In the genomic region with DNA sequence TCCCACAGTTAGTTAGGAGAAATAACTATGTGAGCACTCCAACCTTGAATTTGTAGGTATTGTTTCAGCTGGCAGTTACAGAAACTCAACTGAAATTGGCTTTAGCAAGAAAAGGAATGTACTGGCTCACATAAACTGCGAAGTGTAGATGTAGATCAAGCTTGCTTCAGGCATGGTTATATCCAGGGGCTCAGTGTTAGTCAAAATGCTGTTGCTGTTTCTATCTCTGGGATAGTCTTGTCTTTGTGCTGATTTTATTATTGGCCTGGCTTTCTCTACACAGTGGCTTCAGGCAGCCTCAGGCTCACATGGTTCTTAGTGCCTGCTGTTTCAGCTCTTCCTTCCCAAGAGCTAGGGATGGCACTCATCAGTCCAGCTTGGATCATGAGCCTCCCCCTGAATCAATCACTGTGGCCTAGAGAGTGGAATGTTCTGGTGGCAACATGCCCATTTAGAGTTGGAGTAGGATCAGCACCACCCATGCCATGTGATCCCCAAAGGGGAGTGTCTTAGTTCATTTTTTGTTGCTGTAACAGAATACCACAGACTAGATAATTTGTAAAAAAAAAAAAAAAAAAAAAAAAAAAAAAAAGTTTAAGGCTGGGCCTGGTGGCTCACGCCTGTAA, we compare ENCODE assay signal across 30 cellular contexts.
DNase-seq lines count a peak whose midpoint lies in the region; ATAC-seq and TF ChIP-seq lines count a peak whose summit lies in the region.
"Had no signal": no experiment of that assay in that cellular context is flagged by ENCODE, and none has a peak within 500 bp of the region (broad histone marks: within the 10 kb centered on the region; RNA-seq: fewer than 3 reads in every experiment).

No MANE protein-coding gene starts in this region.

- H3K18ac ChIP-seq in mesenchymal stem cell (ENCODE audit: low read depth in 1 of 2, low read length in 2 of 2) = no peak overlapping the region

- no peak overlapping the region for H4K8ac ChIP-seq in mesenchymal stem cell (ENCODE audit: low read length)

- no peak overlapping the region for H3K14ac ChIP-seq in mesenchymal stem cell (ENCODE audit: low read length in 2 of 2)

- TF ChIP-seq CTCF in HFFc6 (IDR thresholded peaks at IDR 0.05) (no peak), RWPE2 (IDR thresholded peaks at IDR 0.05; ENCODE audit: poor library complexity, severe bottlenecking) (no peak), retinal pigment epithelial cell (conservative IDR thresholded peaks at IDR 0.05; ENCODE audit: low read depth, low read length) (no peak), esophagus muscularis mucosa (IDR thresholded peaks at IDR 0.05) (no peak)

- H3K9me3 ChIP-seq in RWPE2 (ENCODE audit: severe bottlenecking) (no peaks in the 10 kb centered on the region), mesenchymal stem cell (ENCODE audit: control insufficient read depth, low read length) (no peaks in the 10 kb centered on the region), esophagus muscularis mucosa (no peaks in the 10 kb centered on the region)
- H3K9me3 ChIP-seq: heart left ventricle, psoas muscle, upper lobe of left lung had no signal

- no peaks in the 10 kb centered on the region for H3K4me1 Mint-ChIP-seq in HFFc6 (ENCODE audit: low read depth)
- H3K4me1 Mint-ChIP-seq: activated naive CD8-positive, alpha-beta T cell treated with anti-CD3 and anti-CD28 coated beads for 36 hours had no signal

- H3K27ac ChIP-seq in RWPE2 (ENCODE audit: poor library complexity, severe bottlenecking) (no peak overlapping the region), mesenchymal stem cell (ENCODE audit: low read length, poor library complexity, severe bottlenecking) (no peak overlapping the region), esophagus muscularis mucosa (replicated peaks in 1 of 4) (no peak overlapping the region)
- H3K27ac ChIP-seq: heart left ventricle, psoas muscle, upper lobe of left lung, VCaP had no signal

- WGBS in mesenchymal stem cell = 80% methylated on average over 2 of the region's 2 CpGs
- WGBS in esophagus muscularis mucosa = 71% methylated on average over 2 of the region's 2 CpGs

- H3K4me3 ChIP-seq in RWPE2 (ENCODE audit: severe bottlenecking) (no peak overlapping the region), retinal pigment epithelial cell (ENCODE audit: low read length) (no peak overlapping the region), mesenchymal stem cell (ENCODE audit: insufficient read depth in 1 of 2, low read depth in 1 of 2, low read length in 2 of 2) (no peak overlapping the region), esophagus muscularis mucosa (no peak overlapping the region)
- H3K4me3 ChIP-seq: GM12878, heart left ventricle, psoas muscle, upper lobe of left lung had no signal

- H3K4me2 ChIP-seq in mesenchymal stem cell (ENCODE audit: low read length, poor library complexity, severe bottlenecking) = no peak overlapping the region

- ATAC-seq in RWPE2 (ENCODE audit: low read depth) = peak; percentile 80
- ATAC-seq: effector memory CD8-positive, alpha-beta T cell; esophagus mucosa; GM12878; heart left ventricle; left cardiac atrium; psoas muscle had no signal

- no peaks in the 10 kb centered on the region for H3K27me3 ChIP-seq in RWPE2 (ENCODE audit: insufficient read depth, poor library complexity, severe bottlenecking)
- H3K27me3 ChIP-seq in mesenchymal stem cell (ENCODE audit: control insufficient read depth in 1 of 2, insufficient read depth in 1 of 2, low read length in 2 of 2) = peaks cover 4 to 14% of the 10 kb centered on the region in 2 experiments
- peaks cover 0 to 4% (median 0%) of the 10 kb centered on the region in 4 donors for H3K27me3 ChIP-seq in esophagus muscularis mucosa
- H3K27me3 ChIP-seq: upper lobe of left lung had no signal

- TF ChIP-seq POLR2A in esophagus muscularis mucosa (IDR thresholded peaks at IDR 0.05; ENCODE audit: low read depth) = no peak

- H2BK12ac ChIP-seq in mesenchymal stem cell (ENCODE audit: low read length in 2 of 2) = no peak overlapping the region

- no peak overlapping the region for H4K91ac ChIP-seq in mesenchymal stem cell (ENCODE audit: low read length)

- intact Hi-C loops in esophagus muscularis mucosa (cut with DNase I) = no loop called here

- no peak overlapping the region for H2BK5ac ChIP-seq in mesenchymal stem cell (ENCODE audit: low read depth, low read length, poor library complexity, severe bottlenecking)

- H3K4me3 Mint-ChIP-seq in HFFc6 = no peak overlapping the region
- H3K4me3 Mint-ChIP-seq: activated naive CD8-positive, alpha-beta T cell treated with anti-CD3 and anti-CD28 coated beads for 36 hours; effector memory CD8-positive, alpha-beta T cell; H9; T-helper 2 cell treated with Interferon-gamma antibody and Interleukin-4, amounts not matched to agents 5 μg/mL and 100 μg/mL, for 36 hours had no signal

- H3K4ac ChIP-seq in mesenchymal stem cell (ENCODE audit: low read depth in 1 of 2, low read length in 2 of 2) = no peak overlapping the region

- no peak for TF ChIP-seq EP300 in esophagus muscularis mucosa (IDR thresholded peaks at IDR 0.05)

- H3K36me3 Mint-ChIP-seq in HFFc6 (ENCODE audit: low read depth) = no peaks in the 10 kb centered on the region
- H3K36me3 Mint-ChIP-seq: activated naive CD8-positive, alpha-beta T cell treated with anti-CD3 and anti-CD28 coated beads for 36 hours had no signal

- peaks cover 18% of the 10 kb centered on the region for H3K27me3 Mint-ChIP-seq in HFFc6 (ENCODE audit: insufficient read depth)

- H3K23ac ChIP-seq in mesenchymal stem cell (ENCODE audit: low read length in 2 of 2) = no peak overlapping the region

- H3K9ac ChIP-seq in mesenchymal stem cell (ENCODE audit: low read length) = no peak overlapping the region

- no peak overlapping the region for H2BK120ac ChIP-seq in mesenchymal stem cell (ENCODE audit: low read depth, low read length)

- H2BK15ac ChIP-seq in mesenchymal stem cell (ENCODE audit: low read depth, poor library complexity, severe bottlenecking) = no peak overlapping the region

- no peak overlapping the region for H2AK5ac ChIP-seq in mesenchymal stem cell (ENCODE audit: low read length, severe bottlenecking)

- H3K79me1 ChIP-seq in mesenchymal stem cell (replicated peaks; ENCODE audit: low read length, poor library complexity, severe bottlenecking) = no peaks in the 10 kb centered on the region

- H3K9me3 Mint-ChIP-seq in HFFc6 = no peaks in the 10 kb centered on the region
- H3K9me3 Mint-ChIP-seq: activated naive CD8-positive, alpha-beta T cell treated with anti-CD3 and anti-CD28 coated beads for 36 hours; activated T-helper 2 cell treated with anti-CD3 and anti-CD28 coated beads, Interferon-gamma antibody, Interleukin-2, Interleukin-4, amounts not matched to agents 10 μg/mL and 5 μg/mL and 100 μg/mL, durations not matched to agents 14 hours and 24 hours and 36 hours; effector memory CD8-positive, alpha-beta T cell; H9; T-helper 2 cell treated with Interferon-gamma antibody and Interleukin-4, amounts not matched to agents 5 μg/mL and 100 μg/mL, for 36 hours had no signal

- H2AFZ ChIP-seq in mesenchymal stem cell (ENCODE audit: low read depth, low read length) = no peak overlapping the region

- H3K4me1 ChIP-seq in RWPE2 (ENCODE audit: insufficient read depth, poor library complexity, severe bottlenecking) (no peaks in the 10 kb centered on the region), mesenchymal stem cell (ENCODE audit: control insufficient read depth, insufficient read depth, low read depth, low read length) (no peaks in the 10 kb centered on the region), esophagus muscularis mucosa (no peaks in the 10 kb centered on the region)
- H3K4me1 ChIP-seq: heart left ventricle, psoas muscle, upper lobe of left lung had no signal

- H3K27ac Mint-ChIP-seq in HFFc6 = no peak overlapping the region
- H3K27ac Mint-ChIP-seq: activated naive CD8-positive, alpha-beta T cell treated with anti-CD3 and anti-CD28 coated beads for 36 hours; activated T-helper 2 cell treated with anti-CD3 and anti-CD28 coated beads, Interferon-gamma antibody, Interleukin-2, Interleukin-4, amounts not matched to agents 10 μg/mL and 5 μg/mL and 100 μg/mL, durations not matched to agents 14 hours and 24 hours and 36 hours; effector memory CD8-positive, alpha-beta T cell; H9; T-helper 2 cell treated with Interferon-gamma antibody and Interleukin-4, amounts not matched to agents 5 μg/mL and 100 μg/mL, for 36 hours had no signal

- peak; percentile 2 for DNase-seq in HFFc6
- no peak for DNase-seq in RWPE2 (ENCODE audit: low spot score)
- peak; percentile 22 for DNase-seq in fibroblast of gingiva (ENCODE audit: low read depth)
- peak; percentile 35 for DNase-seq in retinal pigment epithelial cell (ENCODE audit: low read depth)
- no peak for DNase-seq in NCI-H1930 (lab: John Stamatoyannopoulos, UW)
- no peak for DNase-seq in mesenchymal stem cell
- no peak for DNase-seq in esophagus muscularis mucosa (ENCODE audit: extremely low spot score)
- no peak for DNase-seq in cerebellum (ENCODE audit: low spot score)
- DNase-seq: activated CD4-positive, alpha-beta T cell treated with anti-CD3 and anti-CD28 coated beads, Interleukin-2, amount 50 U/mL, for 4 hours; activated CD8-positive, alpha-beta memory T cell treated with anti-CD3 and anti-CD28 coated beads, Interleukin-2, amount 50 U/mL, for 4 hours; activated naive CD8-positive, alpha-beta T cell treated with anti-CD3 and anti-CD28 coated beads for 36 hours; AML-193; DMS53; effector memory CD8-positive, alpha-beta T cell; H9; heart left ventricle; left cardiac atrium; NCI-H1105; NCI-H2029 treated with DMSO at 0.1 percent for 48 hours; NCI-H2227 treated with DMSO at 0.1 percent for 48 hours; psoas muscle; RPMI8226; small intestine; stimulated activated CD4-positive, alpha-beta T cell treated with anti-CD3 and anti-CD28 coated beads, Interleukin-2, amount 100 ng/mL, for 24 hours; upper lobe of left lung had no signal

- H3K36me3 ChIP-seq in RWPE2 (ENCODE audit: low read depth) (no peaks in the 10 kb centered on the region), mesenchymal stem cell (ENCODE audit: control insufficient read depth in 1 of 2, insufficient read depth in 2 of 2, low read depth in 1 of 2, low read length in 2 of 2) (no peaks in the 10 kb centered on the region), esophagus muscularis mucosa (no peaks in the 10 kb centered on the region)
- H3K36me3 ChIP-seq: heart left ventricle, upper lobe of left lung had no signal

Comparison
In these comparisons a context has a peak if more than half of its experiments do, and no peak if none do; other contexts are left out.
1. DNase-seq: peak in HFFc6 (single experiment), fibroblast of gingiva (single experiment) and retinal pigment epithelial cell (single experiment); none in RWPE2 (single experiment), NCI-H1930 (0 of 2), mesenchymal stem cell (single experiment), esophagus muscularis mucosa (single experiment) and cerebellum (single experiment).